ENCODE assay signal across 12 cellular contexts in the genomic region with DNA sequence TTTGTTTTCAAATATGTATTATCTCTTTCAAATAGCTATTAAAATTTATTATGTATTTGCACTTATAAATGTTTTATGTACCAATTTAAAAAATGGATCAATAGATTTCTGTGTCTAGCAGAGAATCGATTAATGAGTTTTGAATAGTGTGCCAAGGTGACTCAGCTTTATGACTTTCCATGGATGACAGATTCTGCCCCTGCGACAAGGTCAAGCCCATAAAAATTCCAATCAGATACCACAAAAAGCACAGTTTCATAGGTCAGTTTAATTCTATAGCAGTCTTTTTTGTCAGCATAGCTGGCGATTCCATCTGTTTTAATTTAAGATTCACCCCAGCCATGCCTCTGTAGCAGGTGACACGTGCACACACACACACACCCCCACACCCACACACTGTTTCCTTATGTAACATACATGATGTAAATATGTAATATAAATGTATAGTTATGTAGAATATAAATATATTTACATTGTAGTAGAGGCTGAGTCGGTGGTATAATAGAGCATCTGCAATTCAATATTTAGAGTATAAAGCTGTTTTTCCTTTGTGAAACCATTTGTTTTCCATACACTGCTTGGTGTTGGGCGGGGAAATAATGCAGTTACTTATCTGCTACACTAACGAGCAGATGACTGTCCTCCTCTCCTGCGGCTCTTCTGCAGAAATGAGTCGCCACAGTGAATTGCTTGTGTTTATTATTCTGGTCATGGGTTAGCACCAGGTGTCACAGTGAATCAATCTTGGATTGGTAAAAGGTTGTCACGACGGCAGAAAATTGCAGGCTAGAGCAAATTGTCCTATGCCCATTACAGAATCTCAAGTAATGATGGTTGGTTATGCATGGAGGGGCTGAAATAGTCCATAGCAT. TPM values are rescaled to one million over a fixed set of nuclear protein-coding genes. Genes with fewer than 3 reads are reported as not detected.
DNase-seq lines count a peak whose midpoint lies in the region; ATAC-seq, FAIRE-seq and TF ChIP-seq lines count a peak whose summit lies in the region.
"Had no signal": no experiment of that assay in that cellular context is flagged by ENCODE, and none has a peak within 500 bp of the region (broad histone marks: within the 10 kb centered on the region; RNA-seq: fewer than 3 reads in every experiment).

No MANE protein-coding gene starts in this region.

- 27 to 53% methylated on average over 10 to 11 of the region's 11 CpGs for WGBS in transverse colon (ENCODE audit: low coverage in 1 of 2), 2 donors
- WGBS in aorta, 2 donors = 77 to 83% methylated on average over 11 of the region's 11 CpGs

- BruUV-seq in endothelial cell of umbilical vein (replicated peaks; lab: Mats Ljungman, UMichigan) = no TSS peak

- no peak for TF ChIP-seq EP300 in transverse colon (IDR thresholded peaks at IDR 0.05; ENCODE audit: low read depth)

- H3K4me3 ChIP-seq in endothelial cell of umbilical vein (replicated peaks in 1 of 3; ENCODE audit: insufficient read depth in 1 of 3, low read depth in 1 of 3, low read length in 3 of 3) (no peak overlapping the region), transverse colon (no peak overlapping the region), aorta (ENCODE audit: low read length in 2 of 2) (no peak overlapping the region)

- H3K9me1 ChIP-seq in endothelial cell of umbilical vein (replicated peaks; ENCODE audit: control insufficient read depth, extremely low read depth, insufficient read depth, low read length) = no peaks in the 10 kb centered on the region

- H3K4me1 ChIP-seq in endothelial cell of umbilical vein (ENCODE audit: control insufficient read depth, extremely low read depth, insufficient read depth, low read length) (peaks cover 30% of the 10 kb centered on the region), transverse colon (peaks cover 4 to 18% (median 12%) of the 10 kb centered on the region in 4 donors), aorta (ENCODE audit: control insufficient read depth in 1 of 2, insufficient read depth in 2 of 2, low read length in 2 of 2) (peaks cover 0 to 3% of the 10 kb centered on the region in 2 donors)

- no peaks in the 10 kb centered on the region for H3K36me3 Mint-ChIP-seq in activated CD8-positive, alpha-beta memory T cell treated with anti-CD3 and anti-CD28 coated beads, Interleukin-2, amount 10 ng/mL, durations not matched to agents 7 days and 5 days
- H3K36me3 Mint-ChIP-seq: activated naive CD8-positive, alpha-beta T cell treated with anti-CD3 and anti-CD28 coated beads, Interleukin-2, amount 10 ng/mL, durations not matched to agents 7 days and 5 days had no signal

- no peak overlapping the region for H3K27ac Mint-ChIP-seq in activated CD8-positive, alpha-beta memory T cell treated with anti-CD3 and anti-CD28 coated beads, Interleukin-2, amount 10 ng/mL, durations not matched to agents 7 days and 5 days
- H3K27ac Mint-ChIP-seq: activated naive CD8-positive, alpha-beta T cell treated with anti-CD3 and anti-CD28 coated beads, Interleukin-2, amount 10 ng/mL, durations not matched to agents 7 days and 5 days; mesothelial cell of epicardium had no signal

- ATAC-seq in aorta (ENCODE audit: low FRiP score) (no peak), GM18867 (IDR thresholded peaks at IDR 0.05; ENCODE audit: unreplicated experiment) (no peak)
- ATAC-seq in activated CD8-positive, alpha-beta memory T cell treated with anti-CD3 and anti-CD28 coated beads, Interleukin-2, amount 10 ng/mL, durations not matched to agents 7 days and 5 days = no peak

- no peak overlapping the region for H2AFZ ChIP-seq in endothelial cell of umbilical vein (ENCODE audit: low read depth, low read length)

- no peak overlapping the region for H3K27ac ChIP-seq in endothelial cell of umbilical vein (ENCODE audit: insufficient read depth, low read depth, low read length)
- no peak overlapping the region for H3K27ac ChIP-seq in transverse colon
- no peak overlapping the region for H3K27ac ChIP-seq in aorta (ENCODE audit: low read depth in 1 of 2, low read length in 2 of 2)
- H3K27ac ChIP-seq: 22Rv1 had no signal

- no peaks in the 10 kb centered on the region for H3K9me3 ChIP-seq in endothelial cell of umbilical vein (replicated peaks; ENCODE audit: control insufficient read depth, insufficient read depth, low read length)
- H3K9me3 ChIP-seq in transverse colon = no peaks in the 10 kb centered on the region
- H3K9me3 ChIP-seq in aorta (ENCODE audit: control insufficient read depth, low read length) = no peaks in the 10 kb centered on the region

- peak; percentile 55 for DNase-seq in DMS 273 (lab: John Stamatoyannopoulos, UW; ENCODE audit: unreplicated experiment)
- DNase-seq in DMS 273 treated with DMSO at 0.1 percent for 48 hours (lab: John Stamatoyannopoulos, UW) = no peak
- DNase-seq in NCI-H748 (lab: John Stamatoyannopoulos, UW; ENCODE audit: unreplicated experiment) = peak; percentile 100
- no peak for DNase-seq in endothelial cell of umbilical vein (ENCODE audit: low read depth, low spot score)
- DNase-seq in transverse colon = peak; percentile 44
- no peak for DNase-seq in aorta
- no peak for DNase-seq in activated CD8-positive, alpha-beta memory T cell treated with anti-CD3 and anti-CD28 coated beads, Interleukin-2, amount 10 ng/mL, durations not matched to agents 7 days and 5 days
- DNase-seq: activated naive CD8-positive, alpha-beta T cell treated with anti-CD3 and anti-CD28 coated beads, Interleukin-2, amount 10 ng/mL, durations not matched to agents 7 days and 5 days; OCI-M1 had no signal

- no peaks in the 10 kb centered on the region for H3K27me3 ChIP-seq in endothelial cell of umbilical vein (ENCODE audit: control insufficient read depth in 2 of 2, insufficient read depth in 2 of 2, low read length in 2 of 2)
- no peaks in the 10 kb centered on the region for H3K27me3 ChIP-seq in transverse colon
- no peaks in the 10 kb centered on the region for H3K27me3 ChIP-seq in aorta (ENCODE audit: control insufficient read depth in 1 of 2, insufficient read depth in 2 of 2, low read length in 1 of 2)

- H3K27me3 Mint-ChIP-seq in activated CD8-positive, alpha-beta memory T cell treated with anti-CD3 and anti-CD28 coated beads, Interleukin-2, amount 10 ng/mL, durations not matched to agents 7 days and 5 days = peaks cover 39% of the 10 kb centered on the region

- H3K4me3 Mint-ChIP-seq in activated CD8-positive, alpha-beta memory T cell treated with anti-CD3 and anti-CD28 coated beads, Interleukin-2, amount 10 ng/mL, durations not matched to agents 7 days and 5 days = no peak overlapping the region
- H3K4me3 Mint-ChIP-seq: activated naive CD8-positive, alpha-beta T cell treated with anti-CD3 and anti-CD28 coated beads, Interleukin-2, amount 10 ng/mL, durations not matched to agents 7 days and 5 days; mesothelial cell of epicardium had no signal

- FAIRE-seq in endothelial cell of umbilical vein (lab: Jason Lieb, UNC) = peak; percentile 33

- intact Hi-C loops in endothelial cell of umbilical vein (cut with micrococcal nuclease) (no loop called here), transverse colon (cut with DNase I; ENCODE audit: low total_unique reads) (no loop called here), aorta (cut with DNase I) (no loop called here)

- H3K9me3 Mint-ChIP-seq in activated CD8-positive, alpha-beta memory T cell treated with anti-CD3 and anti-CD28 coated beads, Interleukin-2, amount 10 ng/mL, durations not matched to agents 7 days and 5 days (ENCODE audit: low read depth) = no peaks in the 10 kb centered on the region
- H3K9me3 Mint-ChIP-seq: activated naive CD8-positive, alpha-beta T cell treated with anti-CD3 and anti-CD28 coated beads, Interleukin-2, amount 10 ng/mL, durations not matched to agents 7 days and 5 days; mesothelial cell of epicardium had no signal

- H3K36me3 ChIP-seq in endothelial cell of umbilical vein (ENCODE audit: control insufficient read depth in 2 of 2, extremely low read depth in 1 of 2, insufficient read depth in 2 of 2, low read length in 2 of 2) (peaks cover 0 to 2% of the 10 kb centered on the region in 2 experiments), transverse colon (no peaks in the 10 kb centered on the region), aorta (ENCODE audit: control insufficient read depth in 1 of 2, insufficient read depth in 2 of 2, low read length in 1 of 2) (peaks cover 0 to 3% of the 10 kb centered on the region in 2 donors)

- TF ChIP-seq CTCF in endothelial cell of umbilical vein (IDR thresholded peaks at IDR 0.05; ENCODE audit: extremely low read depth in 1 of 2, insufficient read depth in 1 of 2, low read depth in 1 of 2, low read length in 2 of 2) (no peak), transverse colon (IDR thresholded peaks at IDR 0.05) (no peak)

- H3K4me1 Mint-ChIP-seq in activated CD8-positive, alpha-beta memory T cell treated with anti-CD3 and anti-CD28 coated beads, Interleukin-2, amount 10 ng/mL, durations not matched to agents 7 days and 5 days = peaks cover 16% of the 10 kb centered on the region

- no peak overlapping the region for H3K9ac ChIP-seq in endothelial cell of umbilical vein (replicated peaks; ENCODE audit: extremely low read depth, insufficient read depth, low read length)

- TF ChIP-seq POLR2A in endothelial cell of umbilical vein (IDR thresholded peaks at IDR 0.05; ENCODE audit: low read depth, low read length) (no peak), transverse colon (IDR thresholded peaks at IDR 0.05) (peak; percentile 39)

- POLR2A ChIA-PET in endothelial cell of umbilical vein (lab: Charles Lee) = no interaction called here

- CTCF ChIA-PET in endothelial cell of umbilical vein (lab: Charles Lee) = interaction anchor here (1.0 kb wide), 1 partner anchor 125 kb away, joined by 3 read pairs; no protein-coding TSS in a partner anchor
- CTCF ChIA-PET in activated CD8-positive, alpha-beta memory T cell treated with anti-CD3 and anti-CD28 coated beads, Interleukin-2, amount 10 ng/mL, durations not matched to agents 7 days and 5 days (lab: Charles Lee) = no interaction called here

- dilution Hi-C loops in endothelial cell of umbilical vein (cut with MboI; ENCODE audit: extremely low pct_ligation_motif_present, low sequenced_read_pairs) = no loop called here

- no peak overlapping the region for H3K4me2 ChIP-seq in endothelial cell of umbilical vein (ENCODE audit: insufficient read depth, low read length)

- peaks cover 2% of the 10 kb centered on the region for H3K79me2 ChIP-seq in endothelial cell of umbilical vein (ENCODE audit: control insufficient read depth, insufficient read depth, low read length)

- H4K20me1 ChIP-seq in endothelial cell of umbilical vein (replicated peaks; ENCODE audit: control insufficient read depth, extremely low read depth, insufficient read depth, low read length) = no peaks in the 10 kb centered on the region

- in situ Hi-C loops in transverse colon (cut with MboI; ENCODE audit: low pct_ligation_motif_present in 1 of 4, low pct_unique_long_range_greater_than_20kb in 1 of 4, low sequenced_read_pairs in 3 of 4) = no loop called here

RNA-seq across cellular contexts. Expression of gene RAB31, which starts 29.1 kb away (rescaled TPM):
- total RNA-seq in endothelial cell of umbilical vein (27.9 and 30.5 TPM in 2 replicates), transverse colon (10 to 100 TPM; 13.1 to 18.4 (median 16.9) TPM), aorta (100 to 1,000 TPM; 107 to 145 TPM)
- polyA plus RNA-seq in endothelial cell of umbilical vein (21.5 and 30.5 TPM in 2 replicates), aorta (10 to 100 TPM; 57.6 to 75.1 TPM)
- polyA plus RNA-seq in endothelial cell of umbilical vein (2011; cell fraction: cytosol; rRNA removed) = 16.7 and 17.2 TPM in 2 replicates
- polyA plus RNA-seq in endothelial cell of umbilical vein (2011; cell fraction: nucleus; rRNA removed) = 55.6 and 82.5 TPM in 2 replicates
- polyA plus RNA-seq in endothelial cell of umbilical vein (2012) = 26.6 and 30.2 TPM in 2 replicates
- 14.0 and 36.3 TPM in 2 replicates for polyA minus RNA-seq in endothelial cell of umbilical vein
- polyA minus RNA-seq in endothelial cell of umbilical vein (2011; cell fraction: cytosol; rRNA and poly(A)+ RNA removed) = 71.8 TPM
- 37.9 and 74.6 TPM in 2 replicates for polyA minus RNA-seq in endothelial cell of umbilical vein (2011; cell fraction: nucleus; rRNA and poly(A)+ RNA removed)
- not detected for total RNA-seq in activated CD8-positive, alpha-beta memory T cell treated with anti-CD3 and anti-CD28 coated beads, Interleukin-2, amount 10 ng/mL, durations not matched to agents 7 days and 5 days

Comparison
In these comparisons a context has a peak if more than half of its experiments do, and no peak if none do; other contexts are left out.
1. DNase-seq: peak in DMS 273 (single experiment), NCI-H748 (single experiment) and transverse colon (single experiment); none in DMS 273 treated with DMSO at 0.1 percent for 48 hours (single experiment), endothelial cell of umbilical vein (single experiment), aorta (0 of 2) and activated CD8-positive, alpha-beta memory T cell treated with anti-CD3 and anti-CD28 coated beads, Interleukin-2, amount 10 ng/mL, durations not matched to agents 7 days and 5 days (single experiment).
2. RNA of gene RAB31, which starts 29.1 kb away (total RNA-seq): 107 to 145 TPM in aorta, 27.9 to 30.5 TPM in endothelial cell of umbilical vein and 13.1 to 18.4 TPM in transverse colon; not detected in activated CD8-positive, alpha-beta memory T cell treated with anti-CD3 and anti-CD28 coated beads, Interleukin-2, amount 10 ng/mL, durations not matched to agents 7 days and 5 days; every median in the first group is over 10 times any median in the second.